In genomic region chr12:107369006-107369405, GRCh38 we compare ENCODE assay signal across 19 cellular contexts.
DNase-seq lines count a peak whose midpoint lies in the region; ATAC-seq lines count a peak whose summit lies in the region.
"Had no signal": no experiment of that assay in that cellular context is flagged by ENCODE, and none has a peak within 500 bp of the region (broad histone marks: within the 10 kb centered on the region; RNA-seq: fewer than 3 reads in every experiment).

No MANE protein-coding gene starts in this region.

- H3K9me3 ChIP-seq in CD4-positive, CD25-positive, alpha-beta regulatory T cell (ENCODE audit: control insufficient read depth in 2 of 2, low read length in 2 of 2), result no peaks in the 10 kb centered on the region
- H3K9me3 ChIP-seq: heart right ventricle, ovary had no signal

- peak overlapping the region; percentile 88 to 97 (median 90) for H3K27ac Mint-ChIP-seq in CD4-positive, CD25-positive, alpha-beta regulatory T cell
- H3K27ac Mint-ChIP-seq in activated CD4-positive, alpha-beta memory T cell treated with anti-CD3 and anti-CD28 coated beads for 36 hours, result peak overlapping the region; percentile 94
- peak overlapping the region; percentile 84 for H3K27ac Mint-ChIP-seq in central memory CD8-positive, alpha-beta T cell (ENCODE audit: low read depth)
- H3K27ac Mint-ChIP-seq: nephron, type B pancreatic cell had no signal

- H3K4me3 Mint-ChIP-seq in CD4-positive, CD25-positive, alpha-beta regulatory T cell, result peak overlapping the region; percentile 80 to 84 (median 80)
- H3K4me3 Mint-ChIP-seq in activated CD4-positive, alpha-beta memory T cell treated with anti-CD3 and anti-CD28 coated beads for 36 hours, result peak overlapping the region; percentile 72
- H3K4me3 Mint-ChIP-seq in central memory CD8-positive, alpha-beta T cell, result peak overlapping the region; percentile 80
- H3K4me3 Mint-ChIP-seq: nephron, type B pancreatic cell had no signal

- POLR2A ChIA-PET in activated CD4-positive, alpha-beta memory T cell treated with anti-CD3 and anti-CD28 coated beads for 36 hours (lab: Charles Lee), result interaction anchor here (1.5 to 1.9 kb wide), 2 partner anchors 39 to 48 kb away, joined by 4 to 9 read pairs; no protein-coding TSS in a partner anchor

- H3K4me3 ChIP-seq in CD4-positive, CD25-positive, alpha-beta regulatory T cell (ENCODE audit: low read depth, low read length), result peak overlapping the region; percentile 75
- H3K4me3 ChIP-seq: heart right ventricle, ovary, PC-9 had no signal

- peaks cover 24 to 83% (median 38%) of the 10 kb centered on the region in 4 donors for H3K4me1 Mint-ChIP-seq in CD4-positive, CD25-positive, alpha-beta regulatory T cell
- H3K4me1 Mint-ChIP-seq in activated CD4-positive, alpha-beta memory T cell treated with anti-CD3 and anti-CD28 coated beads for 36 hours (ENCODE audit: low read depth), result peaks cover 69% of the 10 kb centered on the region
- H3K4me1 Mint-ChIP-seq in central memory CD8-positive, alpha-beta T cell, result peaks cover 60% of the 10 kb centered on the region
- H3K4me1 Mint-ChIP-seq: nephron had no signal

- no peaks in the 10 kb centered on the region for H3K27me3 ChIP-seq in CD4-positive, CD25-positive, alpha-beta regulatory T cell (ENCODE audit: control insufficient read depth, insufficient read depth, low read length)
- H3K27me3 ChIP-seq: ovary had no signal

- H3K27ac ChIP-seq in CD4-positive, CD25-positive, alpha-beta regulatory T cell (ENCODE audit: insufficient read depth, low read length, poor library complexity, severe bottlenecking), result peak overlapping the region; percentile 64
- H3K27ac ChIP-seq: 22Rv1, ovary, PC-9 had no signal

- H3K4me1 ChIP-seq in CD4-positive, CD25-positive, alpha-beta regulatory T cell (ENCODE audit: control insufficient read depth, insufficient read depth, low read length, poor library complexity, severe bottlenecking), result peaks cover 54% of the 10 kb centered on the region

- CTCF ChIA-PET in activated CD4-positive, alpha-beta memory T cell treated with anti-CD3 and anti-CD28 coated beads for 36 hours (lab: Charles Lee), result interaction anchor here (4.9 kb wide), 1 partner anchor 48 kb away, joined by 28 read pairs; no protein-coding TSS in a partner anchor

- no peaks in the 10 kb centered on the region for H3K9me3 Mint-ChIP-seq in CD4-positive, CD25-positive, alpha-beta regulatory T cell
- no peaks in the 10 kb centered on the region for H3K9me3 Mint-ChIP-seq in activated CD4-positive, alpha-beta memory T cell treated with anti-CD3 and anti-CD28 coated beads for 36 hours
- no peaks in the 10 kb centered on the region for H3K9me3 Mint-ChIP-seq in central memory CD8-positive, alpha-beta T cell
- H3K9me3 Mint-ChIP-seq: nephron, type B pancreatic cell had no signal

- H3K36me3 ChIP-seq in CD4-positive, CD25-positive, alpha-beta regulatory T cell (ENCODE audit: control insufficient read depth, insufficient read depth, low read length), result no peaks in the 10 kb centered on the region
- H3K36me3 ChIP-seq: heart right ventricle, ovary had no signal

- no peaks in the 10 kb centered on the region for H3K27me3 Mint-ChIP-seq in CD4-positive, CD25-positive, alpha-beta regulatory T cell
- no peaks in the 10 kb centered on the region for H3K27me3 Mint-ChIP-seq in activated CD4-positive, alpha-beta memory T cell treated with anti-CD3 and anti-CD28 coated beads for 36 hours
- H3K27me3 Mint-ChIP-seq in central memory CD8-positive, alpha-beta T cell, result no peaks in the 10 kb centered on the region
- H3K27me3 Mint-ChIP-seq: type B pancreatic cell had no signal

- intact Hi-C loops in activated CD4-positive, alpha-beta memory T cell treated with anti-CD3 and anti-CD28 coated beads for 36 hours (cut with micrococcal nuclease), result loop anchor here (1.0 to 2.0 kb wide), 2 partner anchors 47 to 276 kb away; partner anchors contain the start of gene CRY1

- H3K36me3 Mint-ChIP-seq in CD4-positive, CD25-positive, alpha-beta regulatory T cell, result no peaks in the 10 kb centered on the region
- no peaks in the 10 kb centered on the region for H3K36me3 Mint-ChIP-seq in activated CD4-positive, alpha-beta memory T cell treated with anti-CD3 and anti-CD28 coated beads for 36 hours
- peaks cover 6% of the 10 kb centered on the region for H3K36me3 Mint-ChIP-seq in central memory CD8-positive, alpha-beta T cell (ENCODE audit: insufficient read depth)
- H3K36me3 Mint-ChIP-seq: type B pancreatic cell had no signal

- peak; percentile 11 to 23 for ATAC-seq in activated CD4-positive, CD25-positive, alpha-beta regulatory T cell treated with anti-CD3 and anti-CD28 coated beads, Interleukin-2, amount 50 U/mL, for 24 hours
- ATAC-seq in CD4-positive, CD25-positive, alpha-beta regulatory T cell (ENCODE audit: low read depth in 2 of 2), result no peak
- ATAC-seq in central memory CD8-positive, alpha-beta T cell (replicated peaks; ENCODE audit: extremely low read depth, poor library complexity, severe bottlenecking), result no peak
- ATAC-seq in GM21381 (IDR thresholded peaks at IDR 0.05; ENCODE audit: unreplicated experiment), result no peak
- no peak for ATAC-seq in GM21515 (IDR thresholded peaks at IDR 0.05; ENCODE audit: unreplicated experiment)
- ATAC-seq: heart right ventricle had no signal

- no peak for DNase-seq in activated CD4-positive, CD25-positive, alpha-beta regulatory T cell treated with anti-CD3 and anti-CD28 coated beads, Interleukin-2, amount 50 U/mL, for 72 hours
- peak in 1 of 3 donors; percentile 57 for DNase-seq in CD4-positive, CD25-positive, alpha-beta regulatory T cell
- no peak for DNase-seq in activated CD4-positive, alpha-beta memory T cell treated with anti-CD3 and anti-CD28 coated beads for 36 hours
- DNase-seq in central memory CD8-positive, alpha-beta T cell (ENCODE audit: low spot score in 2 of 2), result no peak
- no peak for DNase-seq in DMS79 (lab: John Stamatoyannopoulos, UW)
- DNase-seq: GOT3, heart right ventricle, Kasumi-1, NCI-H187, NCI-H2227 treated with DMSO at 0.1 percent for 48 hours, NCI-H82, ovary, PC-9 had no signal

Comparison
In these comparisons a context has a peak if more than half of its experiments do, and no peak if none do; other contexts are left out.
1. ATAC-seq: peak in activated CD4-positive, CD25-positive, alpha-beta regulatory T cell treated with anti-CD3 and anti-CD28 coated beads, Interleukin-2, amount 50 U/mL, for 24 hours (2 of 2); none in CD4-positive, CD25-positive, alpha-beta regulatory T cell (0 of 2), central memory CD8-positive, alpha-beta T cell (single experiment), GM21381 (single experiment) and GM21515 (single experiment).
2. Peak in every context shown above with its lines, with median percentiles within 50 percentile points of each other: H3K27ac Mint-ChIP-seq and H3K4me3 Mint-ChIP-seq.